Comparison of ENCODE assay signal across 10 cellular contexts in the genomic region with DNA sequence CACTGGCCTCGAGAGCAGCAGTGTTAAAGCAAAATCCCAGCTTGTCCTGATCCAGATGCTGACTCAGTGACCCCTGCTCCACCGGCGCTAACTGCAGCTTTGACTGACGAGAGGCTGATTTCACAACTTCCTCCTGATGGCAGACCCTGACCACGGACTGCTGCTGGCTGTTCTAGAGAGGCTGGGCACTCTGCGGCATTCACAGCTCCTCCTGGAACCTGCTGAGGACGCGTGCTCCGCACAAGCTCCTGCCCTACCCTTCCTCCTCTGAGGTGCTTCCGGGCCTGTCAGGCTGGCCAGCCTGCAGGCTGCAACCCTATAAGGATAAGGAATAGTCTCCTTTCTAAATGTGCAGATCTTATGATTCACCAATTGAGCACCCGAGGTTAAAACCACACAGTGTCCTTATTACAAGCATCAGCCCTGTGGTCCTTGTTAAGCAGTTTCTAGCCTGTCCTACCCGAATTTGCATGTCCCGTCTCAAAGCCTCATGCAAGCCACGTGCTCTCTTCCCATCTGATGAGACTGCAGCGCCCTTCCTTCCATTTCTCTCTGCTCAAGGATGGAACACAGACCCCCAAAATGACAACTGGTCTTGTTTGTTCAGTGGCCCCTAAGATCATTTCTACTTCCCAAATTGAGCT. TPM values are rescaled to one million over a fixed set of nuclear protein-coding genes. Genes with fewer than 3 reads are reported as not detected.
A peak's percentile ranks its signal among the peaks of the same experiment; 100 is the strongest.
DNase-seq lines count a peak whose midpoint lies in the region; ATAC-seq, FAIRE-seq and TF ChIP-seq lines count a peak whose summit lies in the region.
"Had no signal": no experiment of that assay in that cellular context is flagged by ENCODE, and none has a peak within 500 bp of the region (broad histone marks: within the 10 kb centered on the region; RNA-seq: fewer than 3 reads in every experiment).

No MANE protein-coding gene starts in this region.

- peaks cover 18% of the 10 kb centered on the region for H3K4me1 ChIP-seq in IMR-90 (ENCODE audit: control insufficient read depth, insufficient read depth, low read length)
- H3K4me1 ChIP-seq in lower lobe of right lung = peaks cover 12% of the 10 kb centered on the region
- no peaks in the 10 kb centered on the region for H3K4me1 ChIP-seq in small intestine (ENCODE audit: control insufficient read depth in 2 of 2, insufficient read depth in 1 of 2, low read depth in 1 of 2, low read length in 1 of 2)
- H3K4me1 ChIP-seq: tibial artery had no signal

- POLR2A ChIA-PET in AG04449 (lab: Yijun Ruan, JAX) = interaction anchor here (0.6 to 1.2 kb wide), 4 partner anchors 78 to 338 kb away, joined by 3 to 4 read pairs (median 3); no protein-coding TSS in a partner anchor
- POLR2A ChIA-PET in IMR-90 (lab: Charles Lee; ENCODE audit: unreplicated experiment) = no interaction called here

- 0 out of 2 replicates have a peak overlapping the region, but pooled peaks have one; percentile 12 for H3K4me3 ChIP-seq in AG04449 (ENCODE audit: low read depth, low read length)
- no peak overlapping the region for H3K4me3 ChIP-seq in IMR-90 (ENCODE audit: insufficient read depth, low read depth, low read length)
- no peak overlapping the region for H3K4me3 ChIP-seq in astrocyte of the cerebellum (ENCODE audit: low read depth, low read length)
- no peak overlapping the region for H3K4me3 ChIP-seq in lower lobe of right lung
- H3K4me3 ChIP-seq in small intestine (ENCODE audit: low read depth in 1 of 2, low read length in 2 of 2) = no peak overlapping the region
- H3K4me3 ChIP-seq: tibial artery had no signal

- 0% methylated on average over 4 of the region's 15 CpGs; no CpG with 5 or more reads in 1 of the 2 experiments for WGBS in IMR-90 (ENCODE audit: extremely low coverage in 2 of 2, insufficient read length in 1 of 2), 2 experiments
- WGBS in small intestine, 3 donors = 66 to 85% (median 80%) methylated on average over 15 of the region's 15 CpGs

- ATAC-seq in IMR-90 (ENCODE audit: low read depth) (peak; percentile 83), lower lobe of right lung (peak; percentile 57 to 72), SK-N-SH treated with all-trans-retinoic acid at 6 μM for 48 hours (no peak; the same call in 2 of the 3 replicates)
- ATAC-seq: left colon had no signal

- peak overlapping the region; percentile 83 for H2BK5ac ChIP-seq in IMR-90 (ENCODE audit: low read depth, low read length, poor library complexity, severe bottlenecking)

- peak overlapping the region; percentile 55 for H3K56ac ChIP-seq in IMR-90 (ENCODE audit: extremely low read depth, insufficient read depth, low read length)

- BruUV-seq in IMR-90 (replicated peaks; lab: Mats Ljungman, UMichigan) = no TSS peak

- in situ Hi-C loops in IMR-90 (cut with MboI; ENCODE audit: low sequenced_read_pairs) = no loop called here
- in situ Hi-C loops in astrocyte of the cerebellum (cut with HindIII; ENCODE audit: low sequenced_read_pairs) = no loop called here

- peak overlapping the region; percentile 60; the same call in 1 of the 3 replicates for H2BK15ac ChIP-seq in IMR-90 (ENCODE audit: low read depth, low read length)

- TF ChIP-seq CTCF in AG04449 (IDR thresholded peaks at IDR 0.05; ENCODE audit: insufficient read depth, low read length, missing control alignments) = no peak
- no peak for TF ChIP-seq CTCF in IMR-90 (conservative IDR thresholded peaks at IDR 0.05; ENCODE audit: low read depth, low read length)
- TF ChIP-seq CTCF in astrocyte of the cerebellum (IDR thresholded peaks at IDR 0.05; ENCODE audit: low read depth, low read length, missing control alignments) = no peak
- no peak for TF ChIP-seq CTCF in lower lobe of right lung (IDR thresholded peaks at IDR 0.05)

- peaks cover 5% of the 10 kb centered on the region in 2 experiments; a peak in 2 of 4 replicates for H3K79me1 ChIP-seq in IMR-90 (ENCODE audit: low read depth in 1 of 2, low read length in 2 of 2)

- peak; percentile 31 for TF ChIP-seq RAD21 in IMR-90 (IDR thresholded peaks at IDR 0.05; ENCODE audit: low read length)

- H3K9me1 ChIP-seq in IMR-90 (ENCODE audit: insufficient read depth, low read length) = peaks cover 18% of the 10 kb centered on the region

- H3K4ac ChIP-seq in IMR-90 (ENCODE audit: low read depth, low read length) = peak overlapping the region; percentile 90

- TF ChIP-seq POLR2A in IMR-90 (IDR thresholded peaks at IDR 0.05; ENCODE audit: low read depth, low read length) = no peak

- peaks cover 9% of the 10 kb centered on the region; the same call in 1 of the 2 replicates for H4K20me1 ChIP-seq in IMR-90 (ENCODE audit: insufficient read depth, low read length)

- no peaks in the 10 kb centered on the region for H3K27me3 ChIP-seq in IMR-90 (ENCODE audit: control insufficient read depth, insufficient read depth, low read length)
- H3K27me3 ChIP-seq in lower lobe of right lung (ENCODE audit: low read depth) = no peaks in the 10 kb centered on the region
- no peaks in the 10 kb centered on the region for H3K27me3 ChIP-seq in small intestine (ENCODE audit: control insufficient read depth in 2 of 2, insufficient read depth in 2 of 2, low read length in 2 of 2)
- H3K27me3 ChIP-seq: tibial artery had no signal

- H3K36me3 ChIP-seq in IMR-90 (ENCODE audit: control insufficient read depth, insufficient read depth, low read length) (peaks cover 43% of the 10 kb centered on the region), lower lobe of right lung (peaks cover 95% of the 10 kb centered on the region), small intestine (ENCODE audit: control insufficient read depth in 2 of 2, insufficient read depth in 2 of 2, low read length in 2 of 2) (peaks cover 21 to 31% of the 10 kb centered on the region in 2 donors)

- H2AFZ ChIP-seq in IMR-90 (replicated peaks; ENCODE audit: low read length, poor library complexity) = peak overlapping the region; percentile 19

- peak overlapping the region; percentile 26 for H3K9ac ChIP-seq in IMR-90 (ENCODE audit: low read depth, low read length)

- peak overlapping the region; percentile 66 for H2AK9ac ChIP-seq in IMR-90 (replicated peaks; ENCODE audit: low read depth, low read length, poor library complexity)

- peak overlapping the region; percentile 56 for H3K4me2 ChIP-seq in IMR-90 (ENCODE audit: low read depth, low read length)

- H4K5ac ChIP-seq in IMR-90 (ENCODE audit: low read depth, low read length) = peak overlapping the region; percentile 28; the same call in 1 of the 2 replicates

- peak overlapping the region; percentile 72 for H3K23ac ChIP-seq in IMR-90 (ENCODE audit: low read depth, low read length)

- peak overlapping the region; percentile 56; the same call in 1 of the 2 replicates for H3K14ac ChIP-seq in IMR-90 (replicated peaks; ENCODE audit: low read depth, low read length)

- intact Hi-C loops in IMR-90 (cut with micrococcal nuclease) (loop anchor here (1.0 to 2.0 kb wide), 2 partner anchors 35 to 89 kb away; partner anchors contain the start of genes ESYT2 and NCAPG2), lower lobe of right lung (cut with DNase I) (no loop called here)

- peak overlapping the region; percentile 83; the same call in 1 of the 2 replicates for H2AK5ac ChIP-seq in IMR-90 (ENCODE audit: low read depth, low read length)

- H4K8ac ChIP-seq in IMR-90 (ENCODE audit: low read depth in 2 of 2, low read length in 2 of 2) = peak overlapping the region; percentile 21 to 79; a peak in 3 of 4 replicates

- DNase-seq in AG04449 (ENCODE audit: low read depth, low spot score) (peak; percentile 58), IMR-90 (peak; percentile 91), astrocyte of the cerebellum (ENCODE audit: low read depth) (peak; percentile 68), lower lobe of right lung (no peak), NCI-H2029 treated with DMSO at 0.1 percent for 48 hours (lab: John Stamatoyannopoulos, UW) (no peak), DMS153 treated with DMSO at 0.1 percent for 48 hours (lab: John Stamatoyannopoulos, UW; ENCODE audit: unreplicated experiment) (no peak), small intestine (no peak)
- DNase-seq: tibial artery had no signal

- H2BK20ac ChIP-seq in IMR-90 (ENCODE audit: low read depth, low read length) = peak overlapping the region; percentile 58; the same call in 1 of the 2 replicates

- no peak for FAIRE-seq in small intestine (lab: Jason Lieb, UNC)

- H3K9me3 ChIP-seq in IMR-90 (ENCODE audit: control insufficient read depth, insufficient read depth, low read length) (no peaks in the 10 kb centered on the region), lower lobe of right lung (no peaks in the 10 kb centered on the region), small intestine (ENCODE audit: control insufficient read depth, low read depth) (no peaks in the 10 kb centered on the region)
- H3K9me3 ChIP-seq: tibial artery had no signal

- dilution Hi-C loops in IMR-90 (cut with HindIII; ENCODE audit: low sequenced_read_pairs, unreplicated experiment) = no loop called here

- peak overlapping the region; percentile 40; the same call in 1 of the 2 replicates for H3K18ac ChIP-seq in IMR-90 (ENCODE audit: low read depth, low read length)

- peak overlapping the region; percentile 89 for H2BK120ac ChIP-seq in IMR-90 (ENCODE audit: low read depth, low read length)

- CTCF ChIA-PET in AG04449 (lab: Yijun Ruan, JAX) (interaction anchor here (0.7 to 3.6 kb wide), 7 partner anchors 14 to 236 kb away, joined by 3 to 17 read pairs (median 4); no protein-coding TSS in a partner anchor), IMR-90 (lab: Yijun Ruan, JAX) (interaction anchor here (1.2 kb wide), 1 partner anchor 10 kb away, joined by 4 read pairs; no protein-coding TSS in a partner anchor)

- H3K27ac ChIP-seq in IMR-90 (ENCODE audit: insufficient read depth, low read length) (peak overlapping the region; percentile 76), lower lobe of right lung (peak overlapping the region; percentile 19), small intestine (ENCODE audit: low read depth in 1 of 2, low read length in 1 of 2) (no peak overlapping the region)

- peak overlapping the region; percentile 75 for H4K91ac ChIP-seq in IMR-90 (ENCODE audit: insufficient read depth, low read depth, low read length)

TF ChIP-seq in IMR-90, 13 proteins besides CTCF, POLR2A, EP300 and RAD21 (continues in another document):
- TF ChIP-seq CEBPB (IDR thresholded peaks at IDR 0.05; ENCODE audit: low read depth, low read length) (peak; percentile 97), NFE2L2 (IDR thresholded peaks at IDR 0.05; ENCODE audit: low read depth, low read length) (peak; percentile 48; the same call in 1 of the 2 replicates), RFX5 (IDR thresholded peaks at IDR 0.05; ENCODE audit: low read depth, low read length) (no peak)

RNA-seq across cellular contexts. Expression of gene NCAPG2, which starts 35.5 kb away (rescaled TPM):
- 25.8 and 31.7 TPM in 2 replicates for total RNA-seq in IMR-90 (2012; rRNA removed)
- polyA plus RNA-seq in IMR-90 (2012; rRNA removed) = 24.6 and 25.6 TPM in 2 replicates
- polyA plus RNA-seq in IMR-90 (2012; cell fraction: cytosol; rRNA removed) = 7.0 and 13.1 TPM in 2 replicates
- polyA plus RNA-seq in IMR-90 (2012; cell fraction: nucleus; rRNA removed; ENCODE audit: low replicate concordance) = 7.8 and 11.2 TPM in 2 replicates
- total RNA-seq in lower lobe of right lung = 10.0 TPM
- polyA plus RNA-seq in small intestine = 10 to 100 TPM in 1 of 3 donors, 1 to 10 TPM in 1, under 1 TPM in 1; 0.81 to 10.2 (median 1.6) TPM

Comparison
In these comparisons a context has a peak if more than half of its experiments do, and no peak if none do; other contexts are left out.
1. DNase-seq: peak in AG04449 (single experiment), IMR-90 (single experiment) and astrocyte of the cerebellum (single experiment); none in lower lobe of right lung (single experiment), NCI-H2029 treated with DMSO at 0.1 percent for 48 hours (single experiment), DMS153 treated with DMSO at 0.1 percent for 48 hours (single experiment) and small intestine (single experiment).
2. H3K27ac ChIP-seq: peak in IMR-90 (single experiment) and lower lobe of right lung (single experiment); none in small intestine (0 of 2).